1 cellular context compared by ENCODE assay signal in the genomic region with DNA sequence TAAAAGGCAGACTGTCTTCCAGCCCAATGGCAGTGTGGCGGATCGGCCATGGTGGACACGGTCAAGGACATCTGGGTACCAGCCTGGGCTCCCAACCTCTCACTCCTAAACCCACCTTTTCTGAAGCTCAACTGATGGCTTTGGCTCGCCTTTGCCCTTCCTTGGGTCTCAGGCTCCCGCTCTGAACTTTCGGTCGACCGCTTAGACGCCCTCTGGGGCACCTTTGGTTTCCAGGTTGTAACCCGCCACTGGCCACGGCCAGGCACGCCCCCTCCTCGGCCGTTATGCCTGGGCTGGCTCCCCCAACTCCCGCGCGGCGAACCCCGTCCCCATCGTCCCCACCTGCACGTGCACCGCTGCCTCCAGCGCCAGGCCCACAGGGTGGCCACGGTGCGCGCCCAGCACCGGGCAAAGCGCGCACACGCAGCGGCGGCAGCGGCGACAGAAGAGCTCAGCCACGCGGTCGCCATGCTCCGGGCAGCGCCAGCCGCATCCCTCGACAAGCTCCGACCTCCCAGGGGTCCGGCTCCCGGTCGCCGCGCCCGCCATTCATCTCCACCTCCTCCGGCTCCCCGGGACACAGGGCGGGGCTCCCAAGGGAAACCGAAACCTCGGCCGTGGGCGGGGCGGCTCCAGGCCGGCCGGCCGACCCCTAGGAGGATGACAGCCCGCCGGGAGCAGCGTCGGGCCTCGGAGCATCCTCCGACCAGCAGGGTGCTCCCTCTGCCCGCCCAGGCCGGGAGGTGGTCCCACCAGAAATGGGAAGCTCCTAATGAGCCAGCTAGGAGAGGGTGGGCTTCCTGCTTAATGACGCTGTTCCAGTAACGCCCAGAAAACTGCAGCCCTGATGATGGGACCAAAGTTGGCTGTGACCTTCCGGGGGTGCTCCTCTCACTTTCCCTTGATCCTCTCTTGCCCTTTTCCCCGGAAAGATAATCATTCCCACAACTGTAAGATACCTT.
A peak's percentile ranks its signal among the peaks of the same experiment; 100 is the strongest.
TF ChIP-seq lines count a peak whose summit lies in the region.

A gene with protein sequence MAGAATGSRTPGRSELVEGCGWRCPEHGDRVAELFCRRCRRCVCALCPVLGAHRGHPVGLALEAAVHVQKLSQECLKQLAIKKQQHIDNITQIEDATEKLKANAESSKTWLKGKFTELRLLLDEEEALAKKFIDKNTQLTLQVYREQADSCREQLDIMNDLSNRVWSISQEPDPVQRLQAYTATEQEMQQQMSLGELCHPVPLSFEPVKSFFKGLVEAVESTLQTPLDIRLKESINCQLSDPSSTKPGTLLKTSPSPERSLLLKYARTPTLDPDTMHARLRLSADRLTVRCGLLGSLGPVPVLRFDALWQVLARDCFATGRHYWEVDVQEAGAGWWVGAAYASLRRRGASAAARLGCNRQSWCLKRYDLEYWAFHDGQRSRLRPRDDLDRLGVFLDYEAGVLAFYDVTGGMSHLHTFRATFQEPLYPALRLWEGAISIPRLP (minus strand): TSS at position 583 of the 962 bp plus-strand sequence. CDS start 34 bp downstream, at position 549.

TF ChIP-seq in K562, 482 proteins besides CTCF, POLR2A, EP300 and RAD21 (continued from another document and continues in another):
- TF ChIP-seq, protein P1, sequence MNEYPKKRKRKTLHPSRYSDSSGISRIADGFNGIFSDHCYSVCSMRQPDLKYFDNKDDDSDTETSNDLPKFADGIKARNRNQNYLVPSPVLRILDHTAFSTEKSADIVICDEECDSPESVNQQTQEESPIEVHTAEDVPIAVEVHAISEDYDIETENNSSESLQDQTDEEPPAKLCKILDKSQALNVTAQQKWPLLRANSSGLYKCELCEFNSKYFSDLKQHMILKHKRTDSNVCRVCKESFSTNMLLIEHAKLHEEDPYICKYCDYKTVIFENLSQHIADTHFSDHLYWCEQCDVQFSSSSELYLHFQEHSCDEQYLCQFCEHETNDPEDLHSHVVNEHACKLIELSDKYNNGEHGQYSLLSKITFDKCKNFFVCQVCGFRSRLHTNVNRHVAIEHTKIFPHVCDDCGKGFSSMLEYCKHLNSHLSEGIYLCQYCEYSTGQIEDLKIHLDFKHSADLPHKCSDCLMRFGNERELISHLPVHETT (CRISPR knock-in tag; conservative IDR thresholded peaks at IDR 0.05 in 1 of 2, IDR thresholded peaks at IDR 0.05 in 1 of 2): no peak
- TF ChIP-seq KLF6 (CRISPR knock-in tag; IDR thresholded peaks at IDR 0.05; ENCODE audit: borderline replicate concordance) (no peak), BRD9 (IDR thresholded peaks at IDR 0.05; ENCODE audit: low read depth, partially characterized antibody) (no peak), RCOR1 (IDR thresholded peaks at IDR 0.05; ENCODE audit: borderline replicate concordance in 1 of 2, low read depth in 2 of 2, low read length in 2 of 2) (peak in 1 of 2 experiments; percentile 70; a peak in 1 of 4 replicates), HLTF (IDR thresholded peaks at IDR 0.05) (no peak), CTBP1 (IDR thresholded peaks at IDR 0.05; ENCODE audit: borderline replicate concordance) (peak; percentile 87), RNF2 (IDR thresholded peaks at IDR 0.05) (no peak), BACH1 (tag; IDR thresholded peaks at IDR 0.05) (no peak), CREB1 (IDR thresholded peaks at IDR 0.05) (no peak), CREB1 (CRISPR knock-in tag; IDR thresholded peaks at IDR 0.05) (peak; percentile 44; the same call in 1 of the 2 replicates), ELF4 (CRISPR knock-in tag; IDR thresholded peaks at IDR 0.05) (no peak), MBD2 (IDR thresholded peaks at IDR 0.05; ENCODE audit: borderline replicate concordance, low read depth) (peak; percentile 39; the same call in 1 of the 2 replicates), ZNF75A (CRISPR knock-in tag; IDR thresholded peaks at IDR 0.05) (no peak), TBP (optimal IDR thresholded peaks at IDR 0.05; ENCODE audit: low read depth, low read length) (peak; percentile 13), CBX1 (IDR thresholded peaks at IDR 0.05; ENCODE audit: low read depth) (no peak), ILK (tag; IDR thresholded peaks at IDR 0.05; ENCODE audit: borderline replicate concordance, low read depth) (no peak), NELFE (IDR thresholded peaks at IDR 0.05; ENCODE audit: insufficient read depth, insufficient read length) (no peak), SUPT5H (IDR thresholded peaks at IDR 0.05) (peak; percentile 54), ZEB2 (IDR thresholded peaks at IDR 0.05) (no peak), SRF (CRISPR knock-in tag; IDR thresholded peaks at IDR 0.05) (peak in 1 of 2 experiments; percentile 48; a peak in 1 of 4 replicates), ZNF668 (CRISPR knock-in tag; IDR thresholded peaks at IDR 0.05) (no peak), PHB2 (IDR thresholded peaks at IDR 0.05; ENCODE audit: low read depth) (no peak), ZNF232 (CRISPR knock-in tag; IDR thresholded peaks at IDR 0.05) (no peak), C11orf30 (IDR thresholded peaks at IDR 0.05; ENCODE audit: low read depth) (no peak), NFYB (IDR thresholded peaks at IDR 0.05; ENCODE audit: extremely low read depth, insufficient read length) (no peak), ZNF263 (CRISPR knock-in tag; IDR thresholded peaks at IDR 0.05; ENCODE audit: borderline replicate concordance) (peak; percentile 99), SIN3B (IDR thresholded peaks at IDR 0.05; ENCODE audit: low read depth) (no peak), RBFOX2 (IDR thresholded peaks at IDR 0.05; ENCODE audit: low read depth, low read length) (peak; percentile 81), L3MBTL2 (IDR thresholded peaks at IDR 0.05) (peak; percentile 89), ZNF253 (CRISPR knock-in tag; conservative IDR thresholded peaks at IDR 0.05) (no peak), FOXK1 (CRISPR knock-in tag; IDR thresholded peaks at IDR 0.05; ENCODE audit: borderline replicate concordance) (no peak; the same call in 1 of the 2 replicates), SMAD4 (CRISPR knock-in tag; conservative IDR thresholded peaks at IDR 0.05) (peak; percentile 68), ZNF12 (CRISPR knock-in tag; IDR thresholded peaks at IDR 0.05) (no peak; the same call in 1 of the 2 replicates)
- TF ChIP-seq, protein P2, sequence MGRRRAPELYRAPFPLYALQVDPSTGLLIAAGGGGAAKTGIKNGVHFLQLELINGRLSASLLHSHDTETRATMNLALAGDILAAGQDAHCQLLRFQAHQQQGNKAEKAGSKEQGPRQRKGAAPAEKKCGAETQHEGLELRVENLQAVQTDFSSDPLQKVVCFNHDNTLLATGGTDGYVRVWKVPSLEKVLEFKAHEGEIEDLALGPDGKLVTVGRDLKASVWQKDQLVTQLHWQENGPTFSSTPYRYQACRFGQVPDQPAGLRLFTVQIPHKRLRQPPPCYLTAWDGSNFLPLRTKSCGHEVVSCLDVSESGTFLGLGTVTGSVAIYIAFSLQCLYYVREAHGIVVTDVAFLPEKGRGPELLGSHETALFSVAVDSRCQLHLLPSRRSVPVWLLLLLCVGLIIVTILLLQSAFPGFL (CRISPR knock-in tag; IDR thresholded peaks at IDR 0.05): 0 out of 2 replicates have a peak, but pooled peaks have one; percentile 24
- TF ChIP-seq, protein P3, sequence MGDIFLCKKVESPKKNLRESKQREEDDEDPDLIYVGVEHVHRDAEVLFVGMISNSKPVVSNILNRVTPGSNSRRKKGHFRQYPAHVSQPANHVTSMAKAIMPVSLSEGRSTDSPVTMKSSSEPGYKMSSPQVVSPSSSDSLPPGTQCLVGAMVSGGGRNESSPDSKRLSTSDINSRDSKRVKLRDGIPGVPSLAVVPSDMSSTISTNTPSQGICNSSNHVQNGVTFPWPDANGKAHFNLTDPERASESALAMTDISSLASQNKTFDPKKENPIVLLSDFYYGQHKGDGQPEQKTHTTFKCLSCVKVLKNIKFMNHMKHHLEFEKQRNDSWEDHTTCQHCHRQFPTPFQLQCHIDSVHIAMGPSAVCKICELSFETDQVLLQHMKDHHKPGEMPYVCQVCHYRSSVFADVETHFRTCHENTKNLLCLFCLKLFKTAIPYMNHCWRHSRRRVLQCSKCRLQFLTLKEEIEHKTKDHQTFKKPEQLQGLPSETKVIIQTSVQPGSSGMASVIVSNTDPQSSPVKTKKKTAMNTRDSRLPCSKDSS (IDR thresholded peaks at IDR 0.05; ENCODE audit: low read depth, partially characterized antibody): no peak
- TF ChIP-seq, protein P4, sequence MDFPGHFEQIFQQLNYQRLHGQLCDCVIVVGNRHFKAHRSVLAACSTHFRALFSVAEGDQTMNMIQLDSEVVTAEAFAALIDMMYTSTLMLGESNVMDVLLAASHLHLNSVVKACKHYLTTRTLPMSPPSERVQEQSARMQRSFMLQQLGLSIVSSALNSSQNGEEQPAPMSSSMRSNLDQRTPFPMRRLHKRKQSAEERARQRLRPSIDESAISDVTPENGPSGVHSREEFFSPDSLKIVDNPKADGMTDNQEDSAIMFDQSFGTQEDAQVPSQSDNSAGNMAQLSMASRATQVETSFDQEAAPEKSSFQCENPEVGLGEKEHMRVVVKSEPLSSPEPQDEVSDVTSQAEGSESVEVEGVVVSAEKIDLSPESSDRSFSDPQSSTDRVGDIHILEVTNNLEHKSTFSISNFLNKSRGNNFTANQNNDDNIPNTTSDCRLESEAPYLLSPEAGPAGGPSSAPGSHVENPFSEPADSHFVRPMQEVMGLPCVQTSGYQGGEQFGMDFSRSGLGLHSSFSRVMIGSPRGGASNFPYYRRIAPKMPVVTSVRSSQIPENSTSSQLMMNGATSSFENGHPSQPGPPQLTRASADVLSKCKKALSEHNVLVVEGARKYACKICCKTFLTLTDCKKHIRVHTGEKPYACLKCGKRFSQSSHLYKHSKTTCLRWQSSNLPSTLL (IDR thresholded peaks at IDR 0.05): no peak
- TF ChIP-seq, protein P5, sequence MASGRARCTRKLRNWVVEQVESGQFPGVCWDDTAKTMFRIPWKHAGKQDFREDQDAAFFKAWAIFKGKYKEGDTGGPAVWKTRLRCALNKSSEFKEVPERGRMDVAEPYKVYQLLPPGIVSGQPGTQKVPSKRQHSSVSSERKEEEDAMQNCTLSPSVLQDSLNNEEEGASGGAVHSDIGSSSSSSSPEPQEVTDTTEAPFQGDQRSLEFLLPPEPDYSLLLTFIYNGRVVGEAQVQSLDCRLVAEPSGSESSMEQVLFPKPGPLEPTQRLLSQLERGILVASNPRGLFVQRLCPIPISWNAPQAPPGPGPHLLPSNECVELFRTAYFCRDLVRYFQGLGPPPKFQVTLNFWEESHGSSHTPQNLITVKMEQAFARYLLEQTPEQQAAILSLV (tag; IDR thresholded peaks at IDR 0.05): no peak
- TF ChIP-seq, protein P6, sequence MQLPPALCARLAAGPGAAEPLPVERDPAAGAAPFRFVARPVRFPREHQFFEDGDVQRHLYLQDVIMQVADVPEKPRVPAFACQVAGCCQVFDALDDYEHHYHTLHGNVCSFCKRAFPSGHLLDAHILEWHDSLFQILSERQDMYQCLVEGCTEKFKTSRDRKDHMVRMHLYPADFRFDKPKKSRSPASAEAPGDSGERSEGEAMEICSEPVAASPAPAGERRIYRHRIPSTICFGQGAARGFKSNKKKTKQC (CRISPR knock-in tag; IDR thresholded peaks at IDR 0.05): peak; percentile 79
- TF ChIP-seq, protein P7, sequence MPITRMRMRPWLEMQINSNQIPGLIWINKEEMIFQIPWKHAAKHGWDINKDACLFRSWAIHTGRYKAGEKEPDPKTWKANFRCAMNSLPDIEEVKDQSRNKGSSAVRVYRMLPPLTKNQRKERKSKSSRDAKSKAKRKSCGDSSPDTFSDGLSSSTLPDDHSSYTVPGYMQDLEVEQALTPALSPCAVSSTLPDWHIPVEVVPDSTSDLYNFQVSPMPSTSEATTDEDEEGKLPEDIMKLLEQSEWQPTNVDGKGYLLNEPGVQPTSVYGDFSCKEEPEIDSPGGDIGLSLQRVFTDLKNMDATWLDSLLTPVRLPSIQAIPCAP (CRISPR knock-in tag; IDR thresholded peaks at IDR 0.05; ENCODE audit: borderline replicate concordance): no peak; the same call in 1 of the 2 replicates
- TF ChIP-seq, protein P8, sequence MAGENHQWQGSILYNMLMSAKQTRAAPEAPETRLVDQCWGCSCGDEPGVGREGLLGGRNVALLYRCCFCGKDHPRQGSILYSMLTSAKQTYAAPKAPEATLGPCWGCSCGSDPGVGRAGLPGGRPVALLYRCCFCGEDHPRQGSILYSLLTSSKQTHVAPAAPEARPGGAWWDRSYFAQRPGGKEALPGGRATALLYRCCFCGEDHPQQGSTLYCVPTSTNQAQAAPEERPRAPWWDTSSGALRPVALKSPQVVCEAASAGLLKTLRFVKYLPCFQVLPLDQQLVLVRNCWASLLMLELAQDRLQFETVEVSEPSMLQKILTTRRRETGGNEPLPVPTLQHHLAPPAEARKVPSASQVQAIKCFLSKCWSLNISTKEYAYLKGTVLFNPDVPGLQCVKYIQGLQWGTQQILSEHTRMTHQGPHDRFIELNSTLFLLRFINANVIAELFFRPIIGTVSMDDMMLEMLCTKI (IDR thresholded peaks at IDR 0.05; ENCODE audit: partially characterized antibody): no peak
